Comparison of ENCODE assay signal across 8 cellular contexts in the genomic region with DNA sequence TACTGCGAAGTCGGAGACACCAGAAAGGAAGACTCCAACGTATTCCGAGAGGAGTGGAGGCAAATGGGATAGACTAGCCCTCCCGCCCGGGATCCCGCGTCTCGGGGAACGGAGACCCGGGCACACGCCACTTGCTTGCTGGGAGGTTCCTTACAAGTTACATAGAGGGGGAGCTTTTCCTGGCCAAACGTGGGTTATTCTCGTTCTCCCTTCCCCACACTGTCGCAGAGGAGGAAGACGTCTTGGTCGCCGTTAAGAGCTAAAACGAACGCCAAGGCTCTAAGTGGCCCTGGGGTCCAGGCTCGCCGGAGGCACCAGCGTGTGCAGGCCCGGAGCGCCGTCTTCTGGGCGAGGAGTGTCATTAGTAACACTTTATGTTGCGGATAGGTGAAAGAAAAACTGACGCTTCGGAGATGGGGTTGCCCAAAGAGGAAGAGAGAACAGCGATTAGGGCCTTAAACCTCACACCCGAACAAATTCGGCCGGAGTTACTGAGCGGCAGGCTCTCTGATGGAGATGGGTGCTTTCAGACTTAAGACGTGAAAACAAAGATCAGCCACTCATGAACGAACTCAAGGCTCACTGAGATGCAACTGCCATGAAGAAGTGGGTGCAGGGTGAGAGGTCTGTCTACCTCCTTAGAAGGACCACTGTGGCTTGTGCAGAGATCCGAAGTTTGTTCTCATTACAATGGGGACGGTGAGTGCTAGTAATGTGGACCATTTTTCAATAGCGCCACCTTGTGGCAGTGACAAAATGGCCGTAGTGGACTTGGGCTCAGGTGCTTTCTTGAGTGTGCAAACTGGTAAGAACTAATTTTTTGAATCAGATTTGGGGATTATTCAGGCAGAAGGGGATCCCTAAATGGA. TPM values are rescaled to one million over a fixed set of nuclear protein-coding genes. Genes with fewer than 3 reads are reported as not detected.
DNase-seq lines count a peak whose midpoint lies in the region; ATAC-seq and TF ChIP-seq lines count a peak whose summit lies in the region.

No MANE protein-coding gene starts in this region.

- peak overlapping the region; percentile 78 for H3K4me3 Mint-ChIP-seq in activated CD4-positive, alpha-beta memory T cell treated with anti-CD3 and anti-CD28 coated beads for 36 hours

- H3K36me3 Mint-ChIP-seq in activated CD4-positive, alpha-beta memory T cell treated with anti-CD3 and anti-CD28 coated beads for 36 hours = no peaks in the 10 kb centered on the region

- CTCF ChIA-PET in activated CD4-positive, alpha-beta memory T cell treated with anti-CD3 and anti-CD28 coated beads for 36 hours (lab: Charles Lee) = interaction anchor here (0.8 to 5.2 kb wide), 31 partner anchors 12 to 1890 kb away, joined by 3 to 106 read pairs (median 4); a partner anchor contains a TSS

- peaks cover 9% of the 10 kb centered on the region for H3K4me1 Mint-ChIP-seq in activated CD4-positive, alpha-beta memory T cell treated with anti-CD3 and anti-CD28 coated beads for 36 hours (ENCODE audit: low read depth)

- H3K9me3 Mint-ChIP-seq in activated CD4-positive, alpha-beta memory T cell treated with anti-CD3 and anti-CD28 coated beads for 36 hours = peaks cover 6% of the 10 kb centered on the region

- DNase-seq in NCI-H748 (lab: John Stamatoyannopoulos, UW; ENCODE audit: unreplicated experiment) (peak; percentile 90), lung microvascular endothelial cell (ENCODE audit: low read depth in 2 of 2) (peak; percentile 81 to 82)
- DNase-seq in activated CD4-positive, alpha-beta memory T cell treated with anti-CD3 and anti-CD28 coated beads for 36 hours = peak; percentile 88
- DNase-seq in effector CD8-positive, alpha-beta T cell (lab: John Stamatoyannopoulos, UW) = peak; percentile 80
- peak; percentile 70 to 77 (median 73) for DNase-seq in stimulated activated CD4-positive, alpha-beta T cell treated with anti-CD3 and anti-CD28 coated beads, TNF-alpha, amount 100 ng/mL, for 24 hours (ENCODE audit: low read depth in 3 of 3)

- ATAC-seq in GM19328 (IDR thresholded peaks at IDR 0.05; ENCODE audit: unreplicated experiment) (peak; percentile 74), HG03469 (IDR thresholded peaks at IDR 0.05; ENCODE audit: unreplicated experiment) (peak; percentile 52)

- TF ChIP-seq CTCF in C4-2B (conservative IDR thresholded peaks at IDR 0.05) = peak; percentile 89

- intact Hi-C loops in activated CD4-positive, alpha-beta memory T cell treated with anti-CD3 and anti-CD28 coated beads for 36 hours (cut with micrococcal nuclease) = loop anchor here (1.0 to 10.0 kb wide), 6 partner anchors 35 to 568 kb away; a partner anchor contains a TSS

- POLR2A ChIA-PET in activated CD4-positive, alpha-beta memory T cell treated with anti-CD3 and anti-CD28 coated beads for 36 hours (lab: Charles Lee) = interaction anchor here (0.5 to 2.3 kb wide), 4 partner anchors 38 to 179 kb away, joined by 3 to 10 read pairs (median 4); no protein-coding TSS in a partner anchor

- peaks cover 6% of the 10 kb centered on the region for H3K27me3 Mint-ChIP-seq in activated CD4-positive, alpha-beta memory T cell treated with anti-CD3 and anti-CD28 coated beads for 36 hours

- peak overlapping the region; percentile 75 for H3K27ac Mint-ChIP-seq in activated CD4-positive, alpha-beta memory T cell treated with anti-CD3 and anti-CD28 coated beads for 36 hours

- H3K27ac ChIP-seq in C4-2B = no peak overlapping the region

RNA-seq across cellular contexts. Expression of a gene that starts 11.7 kb away (rescaled TPM):
- total RNA-seq in activated CD4-positive, alpha-beta memory T cell treated with anti-CD3 and anti-CD28 coated beads for 36 hours = 1 to 10 TPM in 1 of 2 experiments, under 1 TPM in 1; 0.99 to 1.3 TPM
- total RNA-seq in lung microvascular endothelial cell = under 0.01 and 0.22 TPM in 2 replicates

RNA-seq across cellular contexts. Expression of a gene that starts 28.2 kb away (rescaled TPM):
- total RNA-seq in activated CD4-positive, alpha-beta memory T cell treated with anti-CD3 and anti-CD28 coated beads for 36 hours = not detected
- total RNA-seq in lung microvascular endothelial cell = not detected in 2 replicates
